9 cellular contexts compared by ENCODE assay signal in the genomic region with DNA sequence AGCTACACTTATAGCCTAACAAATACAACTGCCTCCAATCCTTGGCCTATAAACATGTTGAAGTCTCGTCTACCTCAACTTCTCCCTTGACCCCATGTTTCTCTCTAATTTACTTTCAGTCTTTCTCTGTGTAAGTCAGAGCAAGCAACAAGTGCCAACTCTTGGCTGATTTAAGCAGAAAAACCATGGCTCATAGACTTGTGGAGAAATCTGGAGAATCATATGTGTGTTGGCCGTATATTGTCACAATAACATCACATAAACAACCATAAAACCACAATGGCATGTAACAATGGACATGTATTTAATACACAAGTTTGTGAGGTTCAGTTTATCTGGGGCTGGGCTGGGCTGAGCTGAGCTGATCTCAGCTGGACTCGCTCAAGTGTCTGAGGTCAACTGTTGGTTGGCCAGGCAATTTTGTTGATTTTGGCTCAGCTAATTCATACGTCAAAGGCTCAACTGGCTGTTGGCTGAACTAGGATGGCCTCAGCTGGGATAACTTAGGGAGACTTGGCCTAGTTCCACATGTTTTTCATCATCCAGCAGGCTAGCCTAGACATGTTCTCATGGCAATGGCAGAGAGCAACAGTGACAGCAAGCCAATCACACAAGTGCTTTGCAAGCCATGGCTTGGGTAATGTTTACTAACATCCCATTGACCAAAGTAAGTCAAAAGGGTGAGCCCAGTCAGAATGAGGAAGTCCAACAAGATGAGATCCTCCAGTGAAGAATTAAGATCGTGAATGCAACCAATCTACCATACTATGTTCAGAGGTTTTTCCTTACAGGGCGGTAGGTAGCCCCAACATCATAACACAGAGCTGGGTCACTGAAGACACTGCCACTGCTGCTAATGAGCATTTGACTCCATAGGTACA. TPM values are rescaled to one million over a fixed set of nuclear protein-coding genes. Genes with fewer than 3 reads are reported as not detected.
A peak's percentile ranks its signal among the peaks of the same experiment; 100 is the strongest.
DNase-seq lines count a peak whose midpoint lies in the region; ATAC-seq and TF ChIP-seq lines count a peak whose summit lies in the region.
"Had no signal": no experiment of that assay in that cellular context is flagged by ENCODE, and none has a peak within 500 bp of the region (broad histone marks: within the 10 kb centered on the region; RNA-seq: fewer than 3 reads in every experiment).

No MANE protein-coding gene starts in this region.

- H3K4me1 ChIP-seq in right lobe of liver (peaks cover 0 to 28% (median 7%) of the 10 kb centered on the region in 4 donors), urinary bladder (ENCODE audit: insufficient read depth) (peaks cover 4% of the 10 kb centered on the region)

- no peaks in the 10 kb centered on the region for H3K27me3 Mint-ChIP-seq in activated T-cell treated with anti-CD3 and anti-CD28 coated beads, Interleukin-2, amount 50 U/mL, for 24 hours

- peak; percentile 61 for TF ChIP-seq POLR2A in right lobe of liver (IDR thresholded peaks at IDR 0.05)

- ATAC-seq in right lobe of liver (peak; percentile 80 to 94 (median 91)), GM21529 (IDR thresholded peaks at IDR 0.05; ENCODE audit: unreplicated experiment) (no peak), HG02763 (IDR thresholded peaks at IDR 0.05; ENCODE audit: unreplicated experiment) (no peak)
- ATAC-seq: HCT116 had no signal

- no peak for TF ChIP-seq CTCF in right lobe of liver (IDR thresholded peaks at IDR 0.05)

- WGBS in right lobe of liver (ENCODE audit: insufficient coverage, low coverage, low lambda C conversion rate, missing lambda C conversion rate): 19% methylated on average over 3 of the region's 6 CpGs
- WGBS in urinary bladder: 25% methylated on average over 6 of the region's 6 CpGs

- intact Hi-C loops in right lobe of liver (cut with DNase I): no loop called here

- no peaks in the 10 kb centered on the region for H3K36me3 Mint-ChIP-seq in activated T-cell treated with anti-CD3 and anti-CD28 coated beads, Interleukin-2, amount 50 U/mL, for 24 hours (ENCODE audit: low read depth)

- peaks cover 27% of the 10 kb centered on the region for H3K4me1 Mint-ChIP-seq in activated T-cell treated with anti-CD3 and anti-CD28 coated beads, Interleukin-2, amount 50 U/mL, for 24 hours (ENCODE audit: low read depth)

- H3K4me3 ChIP-seq in right lobe of liver (no peak overlapping the region), urinary bladder (ENCODE audit: low read depth, low read length) (no peak overlapping the region)

- no peaks in the 10 kb centered on the region for H3K36me3 ChIP-seq in right lobe of liver
- no peaks in the 10 kb centered on the region for H3K36me3 ChIP-seq in urinary bladder (ENCODE audit: insufficient read depth)

- no peaks in the 10 kb centered on the region for H3K27me3 ChIP-seq in right lobe of liver

- H3K27ac ChIP-seq in caudate nucleus (ENCODE audit: low read depth, low read length) (peak overlapping the region; percentile 48), right lobe of liver (peak overlapping the region; percentile 80 to 95 (median 93)), urinary bladder (ENCODE audit: low read depth) (peak overlapping the region; percentile 91)

- H3K9me3 Mint-ChIP-seq in activated T-cell treated with anti-CD3 and anti-CD28 coated beads, Interleukin-2, amount 50 U/mL, for 24 hours: no peaks in the 10 kb centered on the region

- H3K9me3 ChIP-seq in right lobe of liver: no peaks in the 10 kb centered on the region

- H3K27ac Mint-ChIP-seq in activated T-cell treated with anti-CD3 and anti-CD28 coated beads, Interleukin-2, amount 50 U/mL, for 24 hours: no peak overlapping the region

- peak; percentile 22 for DNase-seq in GF-D8 (lab: John Stamatoyannopoulos, UW)
- DNase-seq in NCI-H446 (lab: John Stamatoyannopoulos, UW): peak; percentile 88 to 95
- peak in 27 of 61 donors; percentile 0 to 57 (median 20) for DNase-seq in caudate nucleus (lab: John Stamatoyannopoulos, UW)
- DNase-seq in right lobe of liver: peak; percentile 70 to 94 (median 82)
- DNase-seq in activated T-cell treated with anti-CD3 and anti-CD28 coated beads, Interleukin-2, amount 50 U/mL, for 24 hours: no peak

- H3K4me3 Mint-ChIP-seq in activated T-cell treated with anti-CD3 and anti-CD28 coated beads, Interleukin-2, amount 50 U/mL, for 24 hours: no peak overlapping the region

RNA-seq across cellular contexts. Expression of a gene that starts 12.9 kb away (rescaled TPM):
- total RNA-seq in right lobe of liver (1 to 10 TPM; 1.3 to 4.0 (median 2.8) TPM), urinary bladder (5.7 TPM)
- 6.4 TPM for polyA plus RNA-seq in urinary bladder

RNA-seq across cellular contexts. Expression of a gene that starts 13.3 kb away (rescaled TPM):
- total RNA-seq in right lobe of liver (1 to 10 TPM in 2 of 6 experiments, under 1 TPM in 3, not detected in 1; 0.15 to 5.2 (median 0.92) TPM), urinary bladder (3.4 TPM)
- polyA plus RNA-seq in urinary bladder: 0.24 TPM

Comparison
In these comparisons a context has a peak if more than half of its experiments do, and no peak if none do; other contexts are left out.
1. ATAC-seq: peak in right lobe of liver (4 of 4); none in GM21529 (single experiment) and HG02763 (single experiment).
2. Peak in every context shown above with its lines, with median percentiles within 50 percentile points of each other: H3K27ac ChIP-seq.